Comparison of ENCODE assay signal across 17 cellular contexts in the genomic region with DNA sequence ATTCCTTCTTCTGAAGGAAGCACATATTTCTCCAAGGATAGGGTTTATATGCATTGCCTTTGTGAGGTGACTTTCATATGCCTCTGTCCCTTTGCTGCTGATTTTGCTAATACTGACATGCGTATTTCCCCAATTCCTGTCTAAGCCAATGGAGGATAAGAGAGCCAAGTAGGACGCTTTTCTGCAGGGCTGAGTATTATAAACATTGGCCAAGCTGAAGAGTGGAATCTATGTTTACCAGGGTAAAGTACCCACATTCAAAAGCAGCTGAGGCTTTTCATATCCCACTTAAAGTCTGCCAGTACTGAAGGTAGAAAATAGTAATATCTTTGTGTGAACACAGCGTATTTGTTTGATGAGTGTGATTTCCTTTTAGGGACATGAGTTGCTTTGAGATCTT.
"Had no signal": no experiment of that assay in that cellular context is flagged by ENCODE, and none has a peak within 500 bp of the region (broad histone marks: within the 10 kb centered on the region; RNA-seq: fewer than 3 reads in every experiment).

No MANE protein-coding gene starts in this region.

- H3K36me3 ChIP-seq: esophagus squamous epithelium, pancreas had no signal

- H3K9me3 Mint-ChIP-seq: activated T-helper 17 cell treated with anti-CD3 and anti-CD28 coated beads, Interleukin-2, amount 50 U/mL, for 72 hours; naive thymus-derived CD4-positive, alpha-beta T cell; stimulated activated memory B cell treated with anti-CD40 and anti-IgM and Interleukin-4, amounts not matched to agents 10 μg/mL and 1 μg/mL and 100 μg/mL, for 72 hours had no signal

- H3K4me3 Mint-ChIP-seq: activated T-helper 17 cell treated with anti-CD3 and anti-CD28 coated beads, Interleukin-2, amount 50 U/mL, for 72 hours; memory B cell; naive thymus-derived CD4-positive, alpha-beta T cell; stimulated activated memory B cell treated with anti-CD40 and anti-IgM and Interleukin-4, amounts not matched to agents 10 μg/mL and 1 μg/mL and 100 μg/mL, for 72 hours had no signal

- H3K27ac Mint-ChIP-seq: activated T-helper 17 cell treated with anti-CD3 and anti-CD28 coated beads, Interleukin-2, amount 50 U/mL, for 72 hours; memory B cell; naive thymus-derived CD4-positive, alpha-beta T cell; stimulated activated memory B cell treated with anti-CD40 and anti-IgM and Interleukin-4, amounts not matched to agents 10 μg/mL and 1 μg/mL and 100 μg/mL, for 72 hours had no signal

- H3K27ac ChIP-seq: esophagus squamous epithelium, pancreas, tibial artery, VCaP had no signal

- H3K36me3 Mint-ChIP-seq: memory B cell; naive thymus-derived CD4-positive, alpha-beta T cell; stimulated activated memory B cell treated with anti-CD40 and anti-IgM and Interleukin-4, amounts not matched to agents 10 μg/mL and 1 μg/mL and 100 μg/mL, for 72 hours had no signal

- H3K9me3 ChIP-seq: esophagus squamous epithelium, mucosa of descending colon, pancreas, tibial artery had no signal

- H3K4me3 ChIP-seq: esophagus squamous epithelium, mucosa of descending colon, pancreas, tibial artery had no signal

- H3K4me1 ChIP-seq: esophagus squamous epithelium, pancreas had no signal

- DNase-seq: activated CD4-positive, alpha-beta T cell treated with anti-CD3 and anti-CD28 coated beads for 1 hour; activated CD4-positive, alpha-beta T cell treated with anti-CD3 and anti-CD28 coated beads, Interleukin-2, amount 50 U/mL, for 4 hours; activated naive CD4-positive, alpha-beta T cell treated with Interleukin-2 at 50 U/mL for 16 hours; anterior cingulate cortex; cerebellar nuclear complex; effector CD8-positive, alpha-beta T cell; esophagus squamous epithelium; hypothalamus; left ventricle myocardium superior; mucosa of descending colon; naive thymus-derived CD4-positive, alpha-beta T cell; pancreas; tibial artery had no signal

- ATAC-seq: activated T-helper 17 cell treated with anti-CD3 and anti-CD28 coated beads, Interleukin-2, amount 50 U/mL, for 72 hours; left ventricle myocardium superior; mucosa of descending colon; naive thymus-derived CD4-positive, alpha-beta T cell; pancreas; stimulated activated memory B cell treated with anti-CD40 and anti-IgM and Interleukin-4, amounts not matched to agents 10 μg/mL and 1 μg/mL and 100 μg/mL, for 72 hours had no signal

- H3K4me1 Mint-ChIP-seq: activated T-helper 17 cell treated with anti-CD3 and anti-CD28 coated beads, Interleukin-2, amount 50 U/mL, for 72 hours; memory B cell; naive thymus-derived CD4-positive, alpha-beta T cell; stimulated activated memory B cell treated with anti-CD40 and anti-IgM and Interleukin-4, amounts not matched to agents 10 μg/mL and 1 μg/mL and 100 μg/mL, for 72 hours had no signal

- H3K27me3 ChIP-seq: esophagus squamous epithelium, pancreas, tibial artery had no signal
